ENCODE assay signal across 1 cellular context in the genomic region with DNA sequence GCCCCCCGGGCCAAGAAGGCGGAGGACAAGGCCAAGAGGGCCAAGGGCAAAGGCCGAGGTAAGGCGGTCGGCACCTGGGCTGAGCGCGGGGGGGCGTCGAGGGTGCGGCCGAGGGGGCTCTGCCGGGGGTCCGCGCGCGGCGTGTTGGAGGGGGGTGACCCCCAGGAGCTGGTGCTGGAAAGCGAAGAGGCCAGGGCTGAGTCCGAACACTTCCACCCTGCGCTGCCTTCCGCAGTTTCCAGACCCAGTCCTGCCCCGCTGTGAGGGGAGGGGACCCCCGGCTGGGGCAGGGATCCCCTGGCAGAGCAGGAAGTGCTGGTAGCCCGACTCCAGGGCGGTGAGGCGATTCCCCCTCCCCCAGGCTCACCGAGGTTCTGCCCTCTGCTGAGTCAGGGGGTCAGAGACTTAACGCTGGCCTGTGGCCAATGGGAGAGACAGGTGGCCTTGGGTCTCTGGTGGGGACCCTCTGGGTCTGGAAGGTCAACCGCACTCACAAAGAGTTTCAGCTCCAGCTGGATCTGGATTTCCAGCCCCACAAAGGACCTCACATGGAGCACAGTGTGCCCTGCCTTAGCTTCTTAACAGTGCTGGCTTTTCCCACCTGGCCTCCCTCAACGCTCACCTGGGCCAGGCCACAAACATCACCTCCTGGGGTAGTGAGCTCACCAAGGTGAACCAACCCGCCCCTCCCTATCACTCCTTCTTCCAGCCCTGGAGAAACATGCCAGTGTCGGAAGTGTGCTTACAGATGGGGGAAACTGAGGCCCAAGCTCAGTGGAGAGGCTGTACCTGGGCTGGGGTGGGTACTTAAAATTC.
TF ChIP-seq lines count a peak whose summit lies in the region.

No MANE protein-coding gene starts in this region.

TF ChIP-seq in HepG2, 621 proteins besides CTCF, POLR2A, EP300 and RAD21 (continued from another document and continues in another):
- TF ChIP-seq GATAD1 (CRISPR knock-in tag; IDR thresholded peaks at IDR 0.05) (peak; percentile 9; the same call in 1 of the 2 replicates), ZNF382 (CRISPR knock-in tag; IDR thresholded peaks at IDR 0.05; ENCODE audit: borderline replicate concordance) (no peak), ZNF577 (CRISPR knock-in tag; IDR thresholded peaks at IDR 0.05; ENCODE audit: borderline replicate concordance, low read depth) (no peak), ZNF605 (CRISPR knock-in tag; IDR thresholded peaks at IDR 0.05) (peak; percentile 78; the same call in 1 of the 2 replicates), RXRA (CRISPR knock-in tag; IDR thresholded peaks at IDR 0.05) (peak; percentile 60; the same call in 1 of the 2 replicates), HOXA3 (CRISPR knock-in tag; IDR thresholded peaks at IDR 0.05) (peak; percentile 56), ZBTB44 (CRISPR knock-in tag; IDR thresholded peaks at IDR 0.05) (no peak), ATF6 (CRISPR knock-in tag; conservative IDR thresholded peaks at IDR 0.05) (no peak), ARNT (IDR thresholded peaks at IDR 0.05) (no peak), TERF1 (CRISPR knock-in tag; IDR thresholded peaks at IDR 0.05) (no peak), MIER2 (CRISPR knock-in tag; IDR thresholded peaks at IDR 0.05) (no peak), TBP (CRISPR knock-in tag; IDR thresholded peaks at IDR 0.05) (0 out of 2 replicates have a peak, but pooled peaks have one; percentile 46), ZNF574 (CRISPR knock-in tag; IDR thresholded peaks at IDR 0.05) (no peak), ZNF17 (CRISPR knock-in tag; IDR thresholded peaks at IDR 0.05) (no peak), ZNF737 (CRISPR knock-in tag; IDR thresholded peaks at IDR 0.05; ENCODE audit: borderline replicate concordance) (no peak), GTF2F1 (IDR thresholded peaks at IDR 0.05; ENCODE audit: low read length) (no peak), ZNF224 (CRISPR knock-in tag; IDR thresholded peaks at IDR 0.05) (no peak), SKI (IDR thresholded peaks at IDR 0.05; ENCODE audit: partially characterized antibody) (no peak), FOXC1 (CRISPR knock-in tag; IDR thresholded peaks at IDR 0.05; ENCODE audit: borderline replicate concordance) (no peak), TAF15 (IDR thresholded peaks at IDR 0.05; ENCODE audit: low read depth, low read length, poor library complexity, severe bottlenecking) (no peak), MYC (CRISPR knock-in tag; IDR thresholded peaks at IDR 0.05; ENCODE audit: borderline replicate concordance) (peak; percentile 56; the same call in 1 of the 2 replicates), MATR3 (CRISPR knock-in tag; IDR thresholded peaks at IDR 0.05) (no peak), KLF12 (CRISPR knock-in tag; IDR thresholded peaks at IDR 0.05; ENCODE audit: borderline replicate concordance) (no peak), ZNF674 (CRISPR knock-in tag; IDR thresholded peaks at IDR 0.05; ENCODE audit: low read depth) (no peak), SP2 (CRISPR knock-in tag; IDR thresholded peaks at IDR 0.05) (0 out of 2 replicates have a peak, but pooled peaks have one; percentile 29), RFX1 (IDR thresholded peaks at IDR 0.05) (no peak), ZNF777 (CRISPR knock-in tag; IDR thresholded peaks at IDR 0.05) (no peak), PRDM10 (CRISPR knock-in tag; IDR thresholded peaks at IDR 0.05; ENCODE audit: low read depth) (no peak), CREB1 (IDR thresholded peaks at IDR 0.05) (no peak), CREB1 (CRISPR knock-in tag; IDR thresholded peaks at IDR 0.05) (no peak), ZNF629 (CRISPR knock-in tag; conservative IDR thresholded peaks at IDR 0.05) (no peak), THYN1 (CRISPR knock-in tag; IDR thresholded peaks at IDR 0.05; ENCODE audit: borderline replicate concordance, low read depth) (no peak), CC2D1A (CRISPR knock-in tag; IDR thresholded peaks at IDR 0.05) (no peak)
- TF ChIP-seq, protein P1, sequence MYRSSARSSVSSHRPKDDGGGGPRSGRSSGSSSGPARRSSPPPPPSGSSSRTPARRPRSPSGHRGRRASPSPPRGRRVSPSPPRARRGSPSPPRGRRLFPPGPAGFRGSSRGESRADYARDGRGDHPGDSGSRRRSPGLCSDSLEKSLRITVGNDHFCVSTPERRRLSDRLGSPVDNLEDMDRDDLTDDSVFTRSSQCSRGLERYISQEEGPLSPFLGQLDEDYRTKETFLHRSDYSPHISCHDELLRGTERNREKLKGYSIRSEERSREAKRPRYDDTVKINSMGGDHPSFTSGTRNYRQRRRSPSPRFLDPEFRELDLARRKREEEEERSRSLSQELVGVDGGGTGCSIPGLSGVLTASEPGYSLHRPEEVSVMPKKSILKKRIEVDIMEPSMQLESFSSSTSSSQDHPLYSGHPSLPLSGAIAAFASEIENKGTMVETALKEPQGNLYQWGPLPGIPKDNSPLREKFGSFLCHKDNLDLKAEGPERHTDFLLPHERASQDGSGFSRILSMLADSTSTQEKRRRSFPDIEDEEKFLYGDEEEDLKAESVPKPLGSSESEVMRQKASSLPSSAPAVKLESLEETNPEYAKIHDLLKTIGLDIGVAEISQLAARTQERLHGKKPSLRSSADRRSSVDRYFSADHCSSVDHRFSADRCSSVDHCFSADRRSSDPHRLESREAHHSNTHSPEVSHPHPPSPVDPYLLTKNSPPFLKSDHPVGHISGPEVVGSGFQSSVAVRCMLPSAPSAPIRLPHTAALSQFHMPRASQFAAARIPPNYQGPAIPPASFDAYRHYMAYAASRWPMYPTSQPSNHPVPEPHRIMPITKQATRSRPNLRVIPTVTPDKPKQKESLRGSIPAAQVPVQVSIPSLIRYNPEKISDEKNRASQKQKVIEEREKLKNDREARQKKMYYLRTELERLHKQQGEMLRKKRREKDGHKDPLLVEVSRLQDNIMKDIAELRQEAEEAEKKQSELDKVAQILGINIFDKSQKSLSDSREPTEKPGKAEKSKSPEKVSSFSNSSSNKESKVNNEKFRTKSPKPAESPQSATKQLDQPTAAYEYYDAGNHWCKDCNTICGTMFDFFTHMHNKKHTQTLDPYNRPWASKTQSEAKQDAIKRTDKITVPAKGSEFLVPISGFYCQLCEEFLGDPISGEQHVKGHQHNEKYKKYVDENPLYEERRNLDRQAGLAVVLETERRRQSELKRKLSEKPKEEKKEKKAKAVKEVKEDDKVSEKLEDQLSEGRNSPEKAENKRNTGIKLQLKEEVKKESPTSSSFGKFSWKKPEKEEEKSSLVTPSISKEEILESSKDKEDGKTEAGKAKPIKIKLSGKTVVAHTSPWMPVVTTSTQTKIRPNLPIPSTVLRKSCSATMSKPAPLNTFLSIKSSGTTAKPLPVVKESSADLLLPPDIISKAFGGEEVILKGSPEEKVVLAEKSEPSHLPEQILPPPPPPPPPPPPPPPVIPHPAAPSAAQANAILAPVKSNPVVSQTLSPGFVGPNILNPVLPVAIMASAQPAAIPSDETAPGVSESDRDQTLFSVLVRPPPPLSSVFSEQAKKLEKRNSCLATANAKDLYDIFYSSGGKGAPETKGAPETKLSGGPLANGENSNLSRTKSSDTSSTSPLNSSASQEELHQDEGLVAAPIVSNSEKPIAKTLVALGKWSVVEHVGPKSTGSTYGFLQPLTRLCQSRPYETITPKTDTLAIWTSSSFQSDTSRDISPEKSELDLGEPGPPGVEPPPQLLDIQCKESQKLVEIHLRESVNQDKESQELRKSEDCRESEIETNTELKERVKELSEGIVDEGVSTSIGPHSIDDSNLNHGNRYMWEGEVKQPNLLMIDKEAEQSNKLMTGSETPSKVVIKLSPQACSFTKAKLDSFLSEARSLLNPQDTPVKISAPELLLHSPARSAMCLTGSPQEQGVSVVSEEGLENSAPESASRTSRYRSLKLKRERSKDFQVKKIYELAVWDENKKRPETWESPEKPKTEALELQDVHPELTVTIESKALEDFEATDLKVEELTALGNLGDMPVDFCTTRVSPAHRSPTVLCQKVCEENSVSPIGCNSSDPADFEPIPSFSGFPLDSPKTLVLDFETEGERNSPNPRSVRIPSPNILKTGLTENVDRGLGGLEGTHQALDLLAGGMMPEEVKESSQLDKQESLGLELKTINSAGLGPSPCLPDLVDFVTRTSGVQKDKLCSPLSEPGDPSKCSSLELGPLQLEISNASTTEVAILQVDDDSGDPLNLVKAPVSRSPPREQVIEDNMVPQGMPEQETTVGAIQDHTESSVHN (CRISPR knock-in tag; IDR thresholded peaks at IDR 0.05), result 0 out of 2 replicates have a peak, but pooled peaks have one; percentile 58
- TF ChIP-seq, protein P2, sequence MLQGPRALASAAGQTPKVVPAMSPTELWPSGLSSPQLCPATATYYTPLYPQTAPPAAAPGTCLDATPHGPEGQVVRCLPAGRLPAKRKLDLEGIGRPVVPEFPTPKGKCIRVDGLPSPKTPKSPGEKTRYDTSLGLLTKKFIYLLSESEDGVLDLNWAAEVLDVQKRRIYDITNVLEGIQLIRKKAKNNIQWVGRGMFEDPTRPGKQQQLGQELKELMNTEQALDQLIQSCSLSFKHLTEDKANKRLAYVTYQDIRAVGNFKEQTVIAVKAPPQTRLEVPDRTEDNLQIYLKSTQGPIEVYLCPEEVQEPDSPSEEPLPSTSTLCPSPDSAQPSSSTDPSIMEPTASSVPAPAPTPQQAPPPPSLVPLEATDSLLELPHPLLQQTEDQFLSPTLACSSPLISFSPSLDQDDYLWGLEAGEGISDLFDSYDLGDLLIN (CRISPR knock-in tag; IDR thresholded peaks at IDR 0.05; ENCODE audit: borderline replicate concordance), result no peak
